ENCODE assay signal across 15 cellular contexts in the genomic region with DNA sequence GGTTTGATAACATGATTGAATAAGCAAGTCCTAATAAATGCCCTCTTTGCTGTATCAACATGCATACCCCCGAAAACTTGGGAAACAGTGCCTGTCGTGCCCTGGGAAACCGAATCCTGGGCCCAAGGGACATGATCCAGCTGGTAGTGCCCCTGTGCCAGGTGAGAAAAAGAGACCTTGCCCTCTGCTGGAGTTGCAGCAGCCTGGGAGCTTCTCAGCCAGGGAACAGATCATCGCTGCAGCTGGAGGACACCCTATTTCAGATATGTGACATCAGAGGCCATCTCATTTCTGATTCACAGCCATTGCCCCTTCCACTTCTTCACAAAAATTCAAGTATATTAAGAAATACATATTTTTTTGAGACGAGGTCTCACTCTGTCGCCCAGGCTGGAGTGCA.
DNase-seq lines count a peak whose midpoint lies in the region; ATAC-seq and TF ChIP-seq lines count a peak whose summit lies in the region.
"Had no signal": no experiment of that assay in that cellular context is flagged by ENCODE, and none has a peak within 500 bp of the region (broad histone marks: within the 10 kb centered on the region; RNA-seq: fewer than 3 reads in every experiment).

No MANE protein-coding gene starts in this region.

- H3K27ac ChIP-seq in MM.1S (ENCODE audit: low read length) (peak overlapping the region; percentile 61; the same call in 1 of the 2 replicates), coronary artery (no peak overlapping the region)
- H3K27ac ChIP-seq: brain microvascular endothelial cell, esophagus muscularis mucosa had no signal

- ATAC-seq in stimulated activated naive CD8-positive, alpha-beta T cell treated with anti-CD3 and anti-CD28 coated beads, Interleukin-15, amount 100 ng/mL, for 72 hours = no peak
- no peak for ATAC-seq in HG02623 (IDR thresholded peaks at IDR 0.05; ENCODE audit: unreplicated experiment)

- H3K27me3 Mint-ChIP-seq in activated naive CD4-positive, alpha-beta T cell treated with anti-CD3 and anti-CD28 coated beads, Interleukin-2, amount 10 ng/mL, durations not matched to agents 7 days and 5 days = peaks cover 7% of the 10 kb centered on the region
- H3K27me3 Mint-ChIP-seq in stimulated activated naive CD8-positive, alpha-beta T cell treated with anti-CD3 and anti-CD28 coated beads, Interleukin-15, amount 100 ng/mL, for 72 hours = no peaks in the 10 kb centered on the region

- no peaks in the 10 kb centered on the region for H3K36me3 Mint-ChIP-seq in activated naive CD4-positive, alpha-beta T cell treated with anti-CD3 and anti-CD28 coated beads, Interleukin-2, amount 10 ng/mL, durations not matched to agents 7 days and 5 days

- H3K9ac ChIP-seq in MM.1S (ENCODE audit: low read length) = peak overlapping the region; percentile 23; the same call in 1 of the 2 replicates

- no peak for DNase-seq in activated naive CD4-positive, alpha-beta T cell treated with anti-CD3 and anti-CD28 coated beads, Interleukin-2, amount 10 ng/mL, durations not matched to agents 7 days and 5 days
- DNase-seq in activated naive CD4-positive, alpha-beta T cell treated with anti-CD3 and anti-CD28 coated beads, Interleukin-2, amount 50 U/mL, for 16 hours = no peak
- DNase-seq in MM.1S = no peak
- DNase-seq in coronary artery (ENCODE audit: low spot score) = peak; percentile 56
- no peak for DNase-seq in stimulated activated naive CD8-positive, alpha-beta T cell treated with anti-CD3 and anti-CD28 coated beads, Interleukin-15, amount 100 ng/mL, for 72 hours
- no peak for DNase-seq in NCI-H2227 (lab: John Stamatoyannopoulos, UW; ENCODE audit: unreplicated experiment)
- DNase-seq: activated CD4-positive, alpha-beta T cell treated with anti-CD3 and anti-CD28 coated beads, Interleukin-2, amount 50 U/mL, for 48 hours; brain microvascular endothelial cell; GOT3; head of caudate nucleus; NCI-H1436 treated with DMSO at 0.1 percent for 48 hours had no signal

- H3F3A ChIP-seq in MM.1S (ENCODE audit: insufficient read depth, low read length) = peaks cover 13% of the 10 kb centered on the region

- H3K4me2 ChIP-seq in MM.1S (ENCODE audit: low read depth, low read length) = peak overlapping the region; percentile 60

- H3K4me3 Mint-ChIP-seq in activated naive CD4-positive, alpha-beta T cell treated with anti-CD3 and anti-CD28 coated beads, Interleukin-2, amount 10 ng/mL, durations not matched to agents 7 days and 5 days = no peak overlapping the region
- H3K4me3 Mint-ChIP-seq in stimulated activated naive CD8-positive, alpha-beta T cell treated with anti-CD3 and anti-CD28 coated beads, Interleukin-15, amount 100 ng/mL, for 72 hours = peak overlapping the region; percentile 5 to 41
- H3K4me3 Mint-ChIP-seq: activated naive CD4-positive, alpha-beta T cell treated with anti-CD3 and anti-CD28 coated beads for 36 hours; neural crest cell had no signal

- TF ChIP-seq CTCF in MM.1S (IDR thresholded peaks at IDR 0.05; ENCODE audit: low read length) (no peak), coronary artery (IDR thresholded peaks at IDR 0.05) (no peak)

- no peaks in the 10 kb centered on the region for H3K9me2 ChIP-seq in MM.1S (replicated peaks; ENCODE audit: insufficient read depth, low read length)

- peak overlapping the region; percentile 54; the same call in 1 of the 2 replicates for H2AFZ ChIP-seq in MM.1S (ENCODE audit: low read length)

- no peaks in the 10 kb centered on the region for H4K20me1 ChIP-seq in MM.1S (ENCODE audit: insufficient read depth, low read length)

- peaks cover 40% of the 10 kb centered on the region for H3K4me1 Mint-ChIP-seq in activated naive CD4-positive, alpha-beta T cell treated with anti-CD3 and anti-CD28 coated beads, Interleukin-2, amount 10 ng/mL, durations not matched to agents 7 days and 5 days
- H3K4me1 Mint-ChIP-seq in stimulated activated naive CD8-positive, alpha-beta T cell treated with anti-CD3 and anti-CD28 coated beads, Interleukin-15, amount 100 ng/mL, for 72 hours = peaks cover 24% of the 10 kb centered on the region

- no peaks in the 10 kb centered on the region for H3K9me3 Mint-ChIP-seq in activated naive CD4-positive, alpha-beta T cell treated with anti-CD3 and anti-CD28 coated beads, Interleukin-2, amount 10 ng/mL, durations not matched to agents 7 days and 5 days
- H3K9me3 Mint-ChIP-seq in stimulated activated naive CD8-positive, alpha-beta T cell treated with anti-CD3 and anti-CD28 coated beads, Interleukin-15, amount 100 ng/mL, for 72 hours = no peaks in the 10 kb centered on the region
- H3K9me3 Mint-ChIP-seq: activated naive CD4-positive, alpha-beta T cell treated with anti-CD3 and anti-CD28 coated beads for 36 hours; neural crest cell had no signal

- H3K36me3 ChIP-seq in MM.1S (replicated peaks; ENCODE audit: insufficient read depth, low read length) = no peaks in the 10 kb centered on the region
- H3K36me3 ChIP-seq: brain microvascular endothelial cell, esophagus muscularis mucosa had no signal

- peak overlapping the region; percentile 88 for H3K27ac Mint-ChIP-seq in activated naive CD4-positive, alpha-beta T cell treated with anti-CD3 and anti-CD28 coated beads, Interleukin-2, amount 10 ng/mL, durations not matched to agents 7 days and 5 days
- H3K27ac Mint-ChIP-seq in stimulated activated naive CD8-positive, alpha-beta T cell treated with anti-CD3 and anti-CD28 coated beads, Interleukin-15, amount 100 ng/mL, for 72 hours = peak overlapping the region; percentile 9 to 63
- H3K27ac Mint-ChIP-seq: activated naive CD4-positive, alpha-beta T cell treated with anti-CD3 and anti-CD28 coated beads for 36 hours had no signal

- no peaks in the 10 kb centered on the region for H3K9me3 ChIP-seq in MM.1S (replicated peaks; ENCODE audit: insufficient read depth, low read length)
- H3K9me3 ChIP-seq: esophagus muscularis mucosa had no signal

- H3K27me3 ChIP-seq in MM.1S (replicated peaks; ENCODE audit: insufficient read depth, low read length) = no peaks in the 10 kb centered on the region
- H3K27me3 ChIP-seq: brain microvascular endothelial cell, esophagus muscularis mucosa had no signal

- H3K79me2 ChIP-seq in MM.1S (ENCODE audit: low read length) = no peaks in the 10 kb centered on the region

- CTCF ChIA-PET in activated naive CD4-positive, alpha-beta T cell treated with anti-CD3 and anti-CD28 coated beads, Interleukin-2, amount 10 ng/mL, durations not matched to agents 7 days and 5 days (lab: Charles Lee) = interaction anchor here (0.6 to 2.3 kb wide), 7 partner anchors 8 to 32 kb away, joined by 3 to 17 read pairs (median 7); no protein-coding TSS in a partner anchor

- peaks cover 11% of the 10 kb centered on the region for H3K4me1 ChIP-seq in MM.1S (ENCODE audit: low read length)

- H3K4me3 ChIP-seq in MM.1S (ENCODE audit: low read length) = peak overlapping the region; percentile 13; the same call in 1 of the 2 replicates
- no peak overlapping the region for H3K4me3 ChIP-seq in coronary artery
- H3K4me3 ChIP-seq: esophagus muscularis mucosa had no signal
